8 cellular contexts compared by ENCODE assay signal in the genomic region with DNA sequence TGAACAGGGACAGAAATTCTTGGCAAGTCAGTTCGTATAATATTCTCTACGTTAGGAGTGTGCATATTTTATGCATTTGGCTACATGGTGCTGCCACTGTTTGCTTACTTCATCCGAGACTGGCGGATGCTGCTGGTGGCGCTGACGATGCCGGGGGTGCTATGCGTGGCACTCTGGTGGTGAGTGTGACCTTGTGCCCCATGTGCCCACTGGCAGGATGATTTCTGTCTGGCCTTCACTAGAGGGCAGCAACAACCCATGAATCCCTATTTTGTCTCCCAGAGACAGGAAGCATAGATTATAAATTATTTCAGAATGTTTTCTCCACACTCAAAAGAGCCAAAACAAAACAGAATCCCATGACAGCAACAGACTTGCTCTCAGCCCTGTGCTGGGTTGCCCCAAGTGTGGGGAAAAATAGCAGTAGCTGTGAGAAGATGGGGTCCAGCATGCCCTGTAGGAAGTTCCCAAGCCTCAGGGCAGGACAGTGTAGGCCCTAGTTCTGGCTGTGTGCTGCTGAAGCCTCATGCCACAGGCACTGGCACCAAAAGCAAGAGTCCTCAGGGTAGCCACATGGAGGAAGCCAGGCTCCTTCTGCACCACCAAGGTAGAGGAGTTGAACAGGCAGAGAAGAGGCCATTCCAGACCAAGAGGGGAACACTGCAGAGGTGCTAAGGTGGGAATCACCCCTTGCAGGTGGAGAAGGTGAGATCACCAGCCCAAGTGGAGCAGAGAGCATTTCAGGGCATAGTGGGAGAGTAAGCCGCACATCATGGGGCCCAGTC. TPM values are rescaled to one million over a fixed set of nuclear protein-coding genes. Genes with fewer than 3 reads are reported as not detected.
DNase-seq lines count a peak whose midpoint lies in the region; ATAC-seq and TF ChIP-seq lines count a peak whose summit lies in the region.

No MANE protein-coding gene starts in this region.

- peak; percentile 77 for TF ChIP-seq CTCF in BJ (IDR thresholded peaks at IDR 0.05; ENCODE audit: insufficient read depth, low read depth, low read length)

- POLR2A ChIA-PET in BJ (lab: Charles Lee), result no interaction called here

- H3K27ac Mint-ChIP-seq in stimulated activated naive B cell treated with anti-CD40 and anti-IgM and Interleukin-4, amounts not matched to agents 10 μg/mL and 1 μg/mL and 100 μg/mL, for 72 hours, result peak overlapping the region; percentile 39

- H3K4me1 Mint-ChIP-seq in stimulated activated naive B cell treated with anti-CD40 and anti-IgM and Interleukin-4, amounts not matched to agents 10 μg/mL and 1 μg/mL and 100 μg/mL, for 72 hours, result peaks cover 18 to 32% of the 10 kb centered on the region in 2 donors

- ATAC-seq in GM19452 (IDR thresholded peaks at IDR 0.05; ENCODE audit: unreplicated experiment) (peak; percentile 48), GM19328 (IDR thresholded peaks at IDR 0.05; ENCODE audit: unreplicated experiment) (no peak)
- peak; percentile 81 to 83 for ATAC-seq in stimulated activated naive B cell treated with anti-CD40 and anti-IgM and Interleukin-4, amounts not matched to agents 10 μg/mL and 1 μg/mL and 100 μg/mL, for 72 hours (replicated peaks)

- peaks cover 2 to 19% of the 10 kb centered on the region in 2 donors for H3K36me3 Mint-ChIP-seq in stimulated activated naive B cell treated with anti-CD40 and anti-IgM and Interleukin-4, amounts not matched to agents 10 μg/mL and 1 μg/mL and 100 μg/mL, for 72 hours

- CTCF ChIA-PET in BJ (lab: Yijun Ruan, JAX), result interaction anchor here (0.6 to 13.0 kb wide), 13 partner anchors 9 to 435 kb away, joined by 3 to 255 read pairs (median 4); no protein-coding TSS in a partner anchor

- DNase-seq in BJ (ENCODE audit: low read depth) (no peak), NCI-H460 (ENCODE audit: extremely low read depth, low read depth) (peak; percentile 67)
- peak; percentile 74 for DNase-seq in activated CD8-positive, alpha-beta memory T cell treated with anti-CD3 and anti-CD28 coated beads for 24 hours
- peak; percentile 56 for DNase-seq in stimulated activated naive B cell treated with anti-CD40 and anti-IgM and Interleukin-4, amounts not matched to agents 10 μg/mL and 1 μg/mL and 100 μg/mL, for 72 hours

- H3K4me3 ChIP-seq in BJ (ENCODE audit: low read depth, low read length) (no peak overlapping the region), endocrine pancreas (ENCODE audit: control insufficient read depth, insufficient read depth, low read length) (no peak overlapping the region), muscle layer of colon (ENCODE audit: low read depth in 1 of 2, low read length in 2 of 2) (no peak overlapping the region)

- H3K9ac ChIP-seq in endocrine pancreas (ENCODE audit: control insufficient read depth, insufficient read depth, low read length) (peak overlapping the region; percentile 30), muscle layer of colon (ENCODE audit: low read length) (no peak overlapping the region)

- no peak overlapping the region for H3K4me3 Mint-ChIP-seq in stimulated activated naive B cell treated with anti-CD40 and anti-IgM and Interleukin-4, amounts not matched to agents 10 μg/mL and 1 μg/mL and 100 μg/mL, for 72 hours

- peak overlapping the region; percentile 7 for H3K27ac ChIP-seq in muscle layer of colon (ENCODE audit: low read depth, low read length)

- H3K4me1 ChIP-seq in endocrine pancreas (ENCODE audit: control insufficient read depth, insufficient read depth, low read length), result peaks cover 4% of the 10 kb centered on the region
- H3K4me1 ChIP-seq in muscle layer of colon (ENCODE audit: insufficient read depth, low read length), result peaks cover 54% of the 10 kb centered on the region

- H3K27me3 ChIP-seq in BJ (ENCODE audit: control insufficient read depth, insufficient read depth, low read length) (no peaks in the 10 kb centered on the region), endocrine pancreas (ENCODE audit: control insufficient read depth, insufficient read depth, low read length) (no peaks in the 10 kb centered on the region), muscle layer of colon (ENCODE audit: control insufficient read depth in 1 of 2, insufficient read depth in 2 of 2, low read length in 2 of 2) (no peaks in the 10 kb centered on the region)

- H3K9me3 ChIP-seq in endocrine pancreas (ENCODE audit: control insufficient read depth, low read length) (no peaks in the 10 kb centered on the region), muscle layer of colon (ENCODE audit: low read length) (no peaks in the 10 kb centered on the region)

- H3K9me3 Mint-ChIP-seq in stimulated activated naive B cell treated with anti-CD40 and anti-IgM and Interleukin-4, amounts not matched to agents 10 μg/mL and 1 μg/mL and 100 μg/mL, for 72 hours, result no peaks in the 10 kb centered on the region

- no peaks in the 10 kb centered on the region for H3K27me3 Mint-ChIP-seq in stimulated activated naive B cell treated with anti-CD40 and anti-IgM and Interleukin-4, amounts not matched to agents 10 μg/mL and 1 μg/mL and 100 μg/mL, for 72 hours

- peaks cover 7% of the 10 kb centered on the region for H3K36me3 ChIP-seq in BJ (ENCODE audit: control insufficient read depth, insufficient read depth, low read length)
- H3K36me3 ChIP-seq in endocrine pancreas (ENCODE audit: control insufficient read depth, insufficient read depth, low read length), result no peaks in the 10 kb centered on the region
- peaks cover 10% of the 10 kb centered on the region for H3K36me3 ChIP-seq in muscle layer of colon (ENCODE audit: insufficient read depth, low read length)

RNA-seq across cellular contexts. Expression of a gene that starts 16.0 kb away (rescaled TPM):
- 9.3 and 13.8 TPM in 2 replicates for polyA plus RNA-seq in BJ (2011; rRNA removed)
- polyA minus RNA-seq in BJ (2011; rRNA and poly(A)+ RNA removed), result 7.4 and 18.1 TPM in 2 replicates
- 16.1 and 19.4 TPM in 2 replicates for total RNA-seq in NCI-H460 (2014; rRNA removed; shearing (Covaris generic))
- 21.6 and 31.2 TPM in 2 replicates for polyA plus RNA-seq in NCI-H460 (2014; cell fraction: nucleus; rRNA removed)
